In the genomic region with DNA sequence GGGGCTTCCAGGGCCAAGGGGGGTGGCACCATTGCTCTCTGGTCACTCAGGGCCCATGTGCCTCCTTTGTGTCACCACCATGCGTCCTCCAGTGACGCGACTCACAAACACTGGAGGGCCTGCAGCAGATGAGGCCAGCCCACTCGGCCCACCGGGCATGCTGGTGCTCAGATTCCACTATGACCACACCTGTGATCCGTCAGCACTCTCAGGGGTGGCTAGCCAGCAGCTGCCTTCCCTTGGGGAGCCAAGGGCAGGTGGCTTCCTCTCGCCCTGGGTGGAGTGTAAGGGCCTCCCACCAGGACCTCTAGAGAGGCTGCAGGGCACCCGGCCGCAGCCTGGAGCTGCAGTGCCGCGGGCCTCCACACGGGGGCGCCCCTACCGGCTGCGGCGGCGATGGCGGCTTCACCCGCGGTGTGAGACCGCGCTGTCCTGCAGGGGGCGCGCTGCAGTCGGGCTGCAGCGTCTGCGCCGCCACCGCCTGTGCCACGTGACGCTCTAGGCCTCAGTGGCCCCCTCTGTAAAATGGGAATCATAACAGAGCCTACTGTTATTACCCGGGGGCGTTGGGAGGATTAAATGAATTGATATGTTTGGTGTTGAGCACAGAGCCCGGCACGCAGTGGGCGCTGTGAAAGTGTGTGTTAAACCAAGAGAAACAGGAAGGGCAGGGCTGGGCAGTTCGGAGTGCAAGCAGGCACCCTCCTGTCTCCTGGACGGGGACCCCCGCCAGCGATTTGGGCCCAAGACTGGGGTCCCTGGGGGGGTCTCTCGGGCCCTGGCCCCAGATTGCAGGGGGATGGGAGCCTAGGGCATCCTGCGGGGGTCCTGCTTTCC, we compare ENCODE assay signal across 8 cellular contexts.
DNase-seq lines count a peak whose midpoint lies in the region; ATAC-seq, FAIRE-seq and TF ChIP-seq lines count a peak whose summit lies in the region.

No MANE protein-coding gene starts in this region.

- H3K4me1 Mint-ChIP-seq in stimulated activated memory B cell treated with anti-CD40 and anti-IgM and Interleukin-4, amounts not matched to agents 10 μg/mL and 1 μg/mL and 100 μg/mL, for 72 hours: peaks cover 6% of the 10 kb centered on the region

- peak; percentile 92 for TF ChIP-seq CTCF in Loucy (conservative IDR thresholded peaks at IDR 0.05; ENCODE audit: low read length)

- H3K36me3 ChIP-seq in Loucy (ENCODE audit: insufficient read depth, low read length): no peaks in the 10 kb centered on the region

- no peak overlapping the region for H2AFZ ChIP-seq in Loucy (ENCODE audit: low read length)

- no peaks in the 10 kb centered on the region for H3K36me3 Mint-ChIP-seq in stimulated activated memory B cell treated with anti-CD40 and anti-IgM and Interleukin-4, amounts not matched to agents 10 μg/mL and 1 μg/mL and 100 μg/mL, for 72 hours

- H3K9ac ChIP-seq in Loucy (ENCODE audit: low read depth, low read length, poor library complexity, severe bottlenecking): no peak overlapping the region

- no peaks in the 10 kb centered on the region for H3K27me3 ChIP-seq in Loucy (ENCODE audit: insufficient read depth, low read length, poor library complexity, severe bottlenecking)

- H3K9me2 ChIP-seq in Loucy (replicated peaks; ENCODE audit: low read depth, low read length): no peaks in the 10 kb centered on the region

- H3K9me3 ChIP-seq in Loucy (ENCODE audit: insufficient read depth, low read depth, low read length): no peaks in the 10 kb centered on the region

- peaks cover 9% of the 10 kb centered on the region for H3K4me1 ChIP-seq in Loucy (ENCODE audit: insufficient read depth, low read length, poor library complexity, severe bottlenecking)

- H3K4me3 Mint-ChIP-seq in stimulated activated memory B cell treated with anti-CD40 and anti-IgM and Interleukin-4, amounts not matched to agents 10 μg/mL and 1 μg/mL and 100 μg/mL, for 72 hours: no peak overlapping the region

- H4K20me1 ChIP-seq in Loucy (ENCODE audit: insufficient read depth, low read length, poor library complexity, severe bottlenecking): no peaks in the 10 kb centered on the region

- no peak overlapping the region for H3K27ac Mint-ChIP-seq in stimulated activated memory B cell treated with anti-CD40 and anti-IgM and Interleukin-4, amounts not matched to agents 10 μg/mL and 1 μg/mL and 100 μg/mL, for 72 hours

- DNase-seq in GM12891 (ENCODE audit: insufficient read length, low spot score) (peak; percentile 89), myocyte (ENCODE audit: low read depth) (peak; percentile 30), Ammon's horn (ENCODE audit: low spot score) (no peak)
- peak; percentile 74 for DNase-seq in activated CD4-positive, alpha-beta T cell treated with anti-CD3 and anti-CD28 coated beads, Interleukin-2, amount 50 U/mL, for 1 hour
- peak; percentile 64 for DNase-seq in effector CD4-positive, alpha-beta T cell

- no peak for TF ChIP-seq POLR2A in GM12891 (IDR thresholded peaks at IDR 0.05; ENCODE audit: low read depth, low read length)

- H3K4me3 ChIP-seq in Loucy (ENCODE audit: low read length, poor library complexity, severe bottlenecking): no peak overlapping the region

- peaks cover 52% of the 10 kb centered on the region for H3K27me3 Mint-ChIP-seq in stimulated activated memory B cell treated with anti-CD40 and anti-IgM and Interleukin-4, amounts not matched to agents 10 μg/mL and 1 μg/mL and 100 μg/mL, for 72 hours

- peak; percentile 96 for FAIRE-seq in GM12891 (lab: Jason Lieb, UNC)

- H3K79me2 ChIP-seq in Loucy (ENCODE audit: insufficient read depth, low read length): no peaks in the 10 kb centered on the region

- peak; percentile 69 for ATAC-seq in stimulated activated memory B cell treated with anti-CD40 and anti-IgM and Interleukin-4, amounts not matched to agents 10 μg/mL and 1 μg/mL and 100 μg/mL, for 72 hours
- ATAC-seq in GM18868 (IDR thresholded peaks at IDR 0.05; ENCODE audit: unreplicated experiment): no peak

- H3K4me2 ChIP-seq in Loucy (ENCODE audit: low read depth, low read length, poor library complexity, severe bottlenecking): no peak overlapping the region

- no peaks in the 10 kb centered on the region for H3F3A ChIP-seq in Loucy (ENCODE audit: low read depth)

- H3K9me3 Mint-ChIP-seq in stimulated activated memory B cell treated with anti-CD40 and anti-IgM and Interleukin-4, amounts not matched to agents 10 μg/mL and 1 μg/mL and 100 μg/mL, for 72 hours: no peaks in the 10 kb centered on the region

TF ChIP-seq in GM12891, 5 proteins besides CTCF, POLR2A, EP300 and RAD21:
- TF ChIP-seq TAF1 (IDR thresholded peaks at IDR 0.05; ENCODE audit: low read depth, low read length) (no peak), SPI1 (IDR thresholded peaks at IDR 0.05; ENCODE audit: low read depth, low read length) (no peak), POU2F2 (IDR thresholded peaks at IDR 0.05; ENCODE audit: low read depth, low read length) (no peak), PAX5 (IDR thresholded peaks at IDR 0.05; ENCODE audit: insufficient read depth, low read length, severe bottlenecking) (no peak), POLR2AphosphoS5 (IDR thresholded peaks at IDR 0.05; ENCODE audit: low read depth, low read length) (no peak)
